Comparison of ENCODE assay signal across 28 cellular contexts in genomic region chr1:227272428-227272827, GRCh38.
"Had no signal": no experiment of that assay in that cellular context is flagged by ENCODE, and none has a peak within 500 bp of the region (broad histone marks: within the 10 kb centered on the region; RNA-seq: fewer than 3 reads in every experiment).

No MANE protein-coding gene starts in this region.

- H3K4me1 ChIP-seq: colonic mucosa, foreskin keratinocyte had no signal

- DNase-seq: colonic mucosa; cortex of kidney; dermis blood vessel endothelial cell; dorsolateral prefrontal cortex; effector CD4-positive, alpha-beta T cell; effector CD8-positive, alpha-beta T cell; effector memory CD4-positive, alpha-beta T cell; effector memory CD8-positive, alpha-beta T cell; endodermal cell; erythroblast; esophagus squamous epithelium; foreskin fibroblast; foreskin keratinocyte; foreskin melanocyte; gastrocnemius medialis; glutamatergic neuron; head of caudate nucleus; heart left ventricle; heart right ventricle had no signal

- H3K27me3 ChIP-seq: colonic mucosa, dorsolateral prefrontal cortex, esophagus muscularis mucosa, esophagus squamous epithelium, foreskin keratinocyte, gastrocnemius medialis, gastroesophageal sphincter, heart left ventricle, heart right ventricle had no signal

- H3K36me3 ChIP-seq: colonic mucosa, esophagus muscularis mucosa, esophagus squamous epithelium, gastrocnemius medialis, gastroesophageal sphincter, heart left ventricle, heart right ventricle had no signal

- H3K27ac Mint-ChIP-seq: dendritic cell treated with granulocyte-macrophage colony-stimulating factor and Interleukin-4, amounts not matched to agents 40 ng/mL and 50 ng/mL, for 4 days; effector memory CD8-positive, alpha-beta T cell; endodermal cell had no signal

- H3K4me3 ChIP-seq: colonic mucosa, coronary artery, dorsolateral prefrontal cortex, esophagus muscularis mucosa, esophagus squamous epithelium, gastrocnemius medialis, gastroesophageal sphincter, heart left ventricle, heart right ventricle had no signal

- H3K27ac ChIP-seq: colonic mucosa, coronary artery, epithelial cell of prostate, esophagus muscularis mucosa, esophagus squamous epithelium, foreskin keratinocyte, gastrocnemius medialis, gastroesophageal sphincter, heart left ventricle, heart right ventricle had no signal

- H3K9me3 ChIP-seq: colonic mucosa, esophagus muscularis mucosa, esophagus squamous epithelium, gastrocnemius medialis, gastroesophageal sphincter, heart left ventricle, heart right ventricle had no signal

- FAIRE-seq: endometrium, endothelial cell of umbilical vein, frontal cortex had no signal

- ATAC-seq: effector memory CD8-positive, alpha-beta T cell; esophagus mucosa; foreskin keratinocyte; gastrocnemius medialis; gastroesophageal sphincter; heart left ventricle; heart right ventricle had no signal

- H3K27me3 Mint-ChIP-seq: dendritic cell treated with granulocyte-macrophage colony-stimulating factor and Interleukin-4, amounts not matched to agents 40 ng/mL and 50 ng/mL, for 4 days had no signal

- H3K9me3 Mint-ChIP-seq: effector memory CD8-positive, alpha-beta T cell had no signal

- H3K4me3 Mint-ChIP-seq: dendritic cell treated with granulocyte-macrophage colony-stimulating factor and Interleukin-4, amounts not matched to agents 40 ng/mL and 50 ng/mL, for 4 days; effector memory CD8-positive, alpha-beta T cell; endodermal cell had no signal
